Comparison of ENCODE assay signal across 25 cellular contexts in genomic region chr11:9056467-9056866, GRCh38.
"Had no signal": no experiment of that assay in that cellular context is flagged by ENCODE, and none has a peak within 500 bp of the region (broad histone marks: within the 10 kb centered on the region; RNA-seq: fewer than 3 reads in every experiment).

No MANE protein-coding gene starts in this region.

- H3K36me3 ChIP-seq: gastrocnemius medialis, left lung, lower lobe of right lung, sigmoid colon, stomach, uterus had no signal

- H3K4me3 ChIP-seq: esophagus muscularis mucosa, gastrocnemius medialis, left lung, lower lobe of right lung, psoas muscle, sigmoid colon, skin epidermis, stomach, uterus had no signal

- H3K4me3 Mint-ChIP-seq: dendritic cell treated with granulocyte-macrophage colony-stimulating factor and Interleukin-4, amounts not matched to agents 40 ng/mL and 50 ng/mL, for 4 days; effector memory CD8-positive, alpha-beta T cell; memory B cell; naive B cell; nephron; type B pancreatic cell had no signal

- H3K27ac ChIP-seq: epithelial cell of prostate, gastrocnemius medialis, left lung, lower lobe of right lung, parathyroid adenoma, psoas muscle, skin epidermis had no signal

- ATAC-seq: effector memory CD8-positive, alpha-beta T cell; lower lobe of right lung had no signal

- FAIRE-seq: colon had no signal

- H3K79me2 ChIP-seq: parathyroid adenoma had no signal

- DNase-seq: effector memory CD8-positive, alpha-beta T cell; gastrocnemius medialis; glutamatergic neuron; islet precursor cell; left lung; lower lobe of right lung; midbrain; naive B cell; occipital lobe; psoas muscle; retina; sigmoid colon; stimulated activated naive CD4-positive, alpha-beta T cell; stomach; substantia nigra; uterus had no signal

- H3K27ac Mint-ChIP-seq: dendritic cell treated with granulocyte-macrophage colony-stimulating factor and Interleukin-4, amounts not matched to agents 40 ng/mL and 50 ng/mL, for 4 days; effector memory CD8-positive, alpha-beta T cell; memory B cell; naive B cell; type B pancreatic cell had no signal

- H2AFZ ChIP-seq: parathyroid adenoma had no signal

- H3K27me3 ChIP-seq: esophagus muscularis mucosa, gastrocnemius medialis, left lung, sigmoid colon, stomach, uterus had no signal

- H3K4me1 ChIP-seq: left lung, lower lobe of right lung, parathyroid adenoma, psoas muscle, uterus had no signal

- H3K9me3 Mint-ChIP-seq: dendritic cell treated with granulocyte-macrophage colony-stimulating factor and Interleukin-4, amounts not matched to agents 40 ng/mL and 50 ng/mL, for 4 days; effector memory CD8-positive, alpha-beta T cell; memory B cell; naive B cell; nephron; type B pancreatic cell had no signal

- H3K9ac ChIP-seq: parathyroid adenoma had no signal

- H3K4me1 Mint-ChIP-seq: naive B cell had no signal

- H3K9me3 ChIP-seq: esophagus muscularis mucosa, gastrocnemius medialis, left lung, lower lobe of right lung, psoas muscle, sigmoid colon, stomach, uterus had no signal

- H3K36me3 Mint-ChIP-seq: memory B cell, naive B cell, type B pancreatic cell had no signal
